In the genomic region with DNA sequence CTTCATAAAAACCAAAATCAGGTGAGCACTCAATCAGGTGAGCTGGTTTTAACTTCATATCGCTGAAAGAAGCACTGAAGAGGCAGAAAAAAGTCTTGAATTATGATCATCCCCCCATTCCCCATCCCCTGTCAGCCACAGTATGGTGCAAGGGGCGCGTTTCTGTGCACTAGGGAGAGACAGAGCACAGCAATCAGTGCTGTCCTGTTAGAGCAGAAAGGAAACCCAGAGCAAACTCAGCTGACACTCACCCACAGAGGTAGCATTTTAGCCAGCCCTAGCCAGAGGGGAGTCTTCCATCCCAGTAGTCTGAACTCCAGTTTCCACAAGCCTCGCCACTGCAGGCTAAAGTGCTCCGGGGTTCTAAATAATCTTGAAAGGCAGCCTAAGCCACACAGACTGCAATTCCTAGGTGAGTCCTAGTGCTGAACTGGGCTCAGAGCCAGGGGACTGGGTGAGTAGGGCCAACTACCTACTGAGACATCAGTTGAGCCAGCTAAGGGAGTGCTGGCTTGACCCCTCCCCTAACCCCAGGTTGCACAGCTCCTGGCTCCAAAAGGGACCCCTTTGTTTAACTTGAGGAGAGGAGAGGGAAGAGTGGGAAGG, we compare ENCODE assay signal across 1 cellular context.
A peak's percentile ranks its signal among the peaks of the same experiment; 100 is the strongest.
TF ChIP-seq lines count a peak whose summit lies in the region.

No MANE protein-coding gene starts in this region.

TF ChIP-seq in SK-N-SH, 30 proteins besides CTCF, POLR2A, EP300 and RAD21:
- 0 out of 2 replicates have a peak, but pooled peaks have one; percentile 66 for TF ChIP-seq REST (IDR thresholded peaks at IDR 0.05; ENCODE audit: low read depth, low read length)
- no peak for TF ChIP-seq MAX (IDR thresholded peaks at IDR 0.05; ENCODE audit: low read depth)
TF ChIP-seq in SK-N-SH: peak in this region for 1.
